In genomic region chr18:76252880-76253279, GRCh38 we compare ENCODE assay signal across 9 cellular contexts.
A peak's percentile ranks its signal among the peaks of the same experiment; 100 is the strongest.
DNase-seq lines count a peak whose midpoint lies in the region; ATAC-seq and TF ChIP-seq lines count a peak whose summit lies in the region.
"Had no signal": no experiment of that assay in that cellular context is flagged by ENCODE, and none has a peak within 500 bp of the region (broad histone marks: within the 10 kb centered on the region; RNA-seq: fewer than 3 reads in every experiment).

No MANE protein-coding gene starts in this region.

- TF ChIP-seq CTCF in choroid plexus epithelial cell (conservative IDR thresholded peaks at IDR 0.05; ENCODE audit: low read depth, low read length) = peak; percentile 49

- H3K4me1 Mint-ChIP-seq in activated CD4-positive, alpha-beta T cell treated with anti-CD3 and anti-CD28 coated beads, Interleukin-2, amount 10 ng/mL, durations not matched to agents 24 days and 14 days = no peaks in the 10 kb centered on the region
- H3K4me1 Mint-ChIP-seq in activated CD4-positive, alpha-beta T cell treated with anti-CD3 and anti-CD28 coated beads, Interleukin-2, amount 10 ng/mL, durations not matched to agents 7 days and 5 days = no peaks in the 10 kb centered on the region
- no peaks in the 10 kb centered on the region for H3K4me1 Mint-ChIP-seq in stimulated activated effector memory CD8-positive, alpha-beta T cell treated with anti-CD3 and anti-CD28 coated beads, Interleukin-12 subunit alpha, Interleukin-12 subunit beta, amount 100 ng/mL, for 72 hours

- no peak for ATAC-seq in GM18870 (IDR thresholded peaks at IDR 0.05; ENCODE audit: unreplicated experiment)
- no peak for ATAC-seq in stimulated activated effector memory CD8-positive, alpha-beta T cell treated with anti-CD3 and anti-CD28 coated beads, Interleukin-12 subunit alpha, Interleukin-12 subunit beta, amount 100 ng/mL, for 72 hours

- no peaks in the 10 kb centered on the region for H3K36me3 Mint-ChIP-seq in activated CD4-positive, alpha-beta T cell treated with anti-CD3 and anti-CD28 coated beads, Interleukin-2, amount 10 ng/mL, durations not matched to agents 24 days and 14 days (ENCODE audit: low read depth)
- no peaks in the 10 kb centered on the region for H3K36me3 Mint-ChIP-seq in activated CD4-positive, alpha-beta T cell treated with anti-CD3 and anti-CD28 coated beads, Interleukin-2, amount 10 ng/mL, durations not matched to agents 7 days and 5 days (ENCODE audit: low read depth)
- H3K36me3 Mint-ChIP-seq in stimulated activated effector memory CD8-positive, alpha-beta T cell treated with anti-CD3 and anti-CD28 coated beads, Interleukin-12 subunit alpha, Interleukin-12 subunit beta, amount 100 ng/mL, for 72 hours = no peaks in the 10 kb centered on the region
- H3K36me3 Mint-ChIP-seq: activated naive CD8-positive, alpha-beta T cell had no signal

- CTCF ChIA-PET in activated CD4-positive, alpha-beta T cell treated with anti-CD3 and anti-CD28 coated beads, Interleukin-2, amount 10 ng/mL, durations not matched to agents 7 days and 5 days (lab: Charles Lee) = no interaction called here

- no peak overlapping the region for H3K27ac Mint-ChIP-seq in activated CD4-positive, alpha-beta T cell treated with anti-CD3 and anti-CD28 coated beads, Interleukin-2, amount 10 ng/mL, durations not matched to agents 24 days and 14 days
- H3K27ac Mint-ChIP-seq in activated CD4-positive, alpha-beta T cell treated with anti-CD3 and anti-CD28 coated beads, Interleukin-2, amount 10 ng/mL, durations not matched to agents 7 days and 5 days = no peak overlapping the region
- no peak overlapping the region for H3K27ac Mint-ChIP-seq in stimulated activated effector memory CD8-positive, alpha-beta T cell treated with anti-CD3 and anti-CD28 coated beads, Interleukin-12 subunit alpha, Interleukin-12 subunit beta, amount 100 ng/mL, for 72 hours
- H3K27ac Mint-ChIP-seq: activated naive CD8-positive, alpha-beta T cell had no signal

- peaks cover 9% of the 10 kb centered on the region for H3K27me3 Mint-ChIP-seq in activated CD4-positive, alpha-beta T cell treated with anti-CD3 and anti-CD28 coated beads, Interleukin-2, amount 10 ng/mL, durations not matched to agents 24 days and 14 days
- H3K27me3 Mint-ChIP-seq in activated CD4-positive, alpha-beta T cell treated with anti-CD3 and anti-CD28 coated beads, Interleukin-2, amount 10 ng/mL, durations not matched to agents 7 days and 5 days = peaks cover 2% of the 10 kb centered on the region

- POLR2A ChIA-PET in activated CD4-positive, alpha-beta T cell treated with anti-CD3 and anti-CD28 coated beads, Interleukin-2, amount 10 ng/mL, durations not matched to agents 7 days and 5 days (lab: Charles Lee) = no interaction called here

- intact Hi-C loops in activated CD4-positive, alpha-beta T cell treated with anti-CD3 and anti-CD28 coated beads, Interleukin-2, amount 10 ng/mL, durations not matched to agents 24 days and 14 days (cut with micrococcal nuclease) = no loop called here

- H3K4me3 ChIP-seq in choroid plexus epithelial cell (ENCODE audit: low read depth, low read length) = no peak overlapping the region

- H3K9me3 Mint-ChIP-seq in activated CD4-positive, alpha-beta T cell treated with anti-CD3 and anti-CD28 coated beads, Interleukin-2, amount 10 ng/mL, durations not matched to agents 24 days and 14 days = no peaks in the 10 kb centered on the region
- no peaks in the 10 kb centered on the region for H3K9me3 Mint-ChIP-seq in activated CD4-positive, alpha-beta T cell treated with anti-CD3 and anti-CD28 coated beads, Interleukin-2, amount 10 ng/mL, durations not matched to agents 7 days and 5 days
- H3K9me3 Mint-ChIP-seq in stimulated activated effector memory CD8-positive, alpha-beta T cell treated with anti-CD3 and anti-CD28 coated beads, Interleukin-12 subunit alpha, Interleukin-12 subunit beta, amount 100 ng/mL, for 72 hours = no peaks in the 10 kb centered on the region

- DNase-seq in activated CD4-positive, alpha-beta T cell treated with anti-CD3 and anti-CD28 coated beads, Interleukin-2, amount 10 ng/mL, durations not matched to agents 24 days and 14 days = peak; percentile 34
- no peak for DNase-seq in activated CD4-positive, alpha-beta T cell treated with anti-CD3 and anti-CD28 coated beads, Interleukin-2, amount 10 ng/mL, durations not matched to agents 7 days and 5 days
- DNase-seq in NCI-H146 treated with DMSO at 0.1 percent for 48 hours (lab: John Stamatoyannopoulos, UW; ENCODE audit: unreplicated experiment) (peak; percentile 61), choroid plexus epithelial cell (ENCODE audit: low read depth) (peak; percentile 16), renal cortical epithelial cell (ENCODE audit: low read depth) (peak; percentile 19)
- DNase-seq in activated CD4-positive, CD25-positive, alpha-beta regulatory T cell (lab: John Stamatoyannopoulos, UW) = no peak
- no peak for DNase-seq in stimulated activated effector memory CD8-positive, alpha-beta T cell treated with anti-CD3 and anti-CD28 coated beads, Interleukin-12 subunit alpha, Interleukin-12 subunit beta, amount 100 ng/mL, for 72 hours (ENCODE audit: low spot score in 2 of 2)

- no peak overlapping the region for H3K4me3 Mint-ChIP-seq in activated CD4-positive, alpha-beta T cell treated with anti-CD3 and anti-CD28 coated beads, Interleukin-2, amount 10 ng/mL, durations not matched to agents 24 days and 14 days
- H3K4me3 Mint-ChIP-seq in activated CD4-positive, alpha-beta T cell treated with anti-CD3 and anti-CD28 coated beads, Interleukin-2, amount 10 ng/mL, durations not matched to agents 7 days and 5 days = no peak overlapping the region
- no peak overlapping the region for H3K4me3 Mint-ChIP-seq in stimulated activated effector memory CD8-positive, alpha-beta T cell treated with anti-CD3 and anti-CD28 coated beads, Interleukin-12 subunit alpha, Interleukin-12 subunit beta, amount 100 ng/mL, for 72 hours
- H3K4me3 Mint-ChIP-seq: activated naive CD8-positive, alpha-beta T cell had no signal

Comparison
In these comparisons a context has a peak if more than half of its experiments do, and no peak if none do; other contexts are left out.
1. DNase-seq: peak in activated CD4-positive, alpha-beta T cell treated with anti-CD3 and anti-CD28 coated beads, Interleukin-2, amount 10 ng/mL, durations not matched to agents 24 days and 14 days (single experiment), NCI-H146 treated with DMSO at 0.1 percent for 48 hours (single experiment), choroid plexus epithelial cell (single experiment) and renal cortical epithelial cell (single experiment); none in activated CD4-positive, alpha-beta T cell treated with anti-CD3 and anti-CD28 coated beads, Interleukin-2, amount 10 ng/mL, durations not matched to agents 7 days and 5 days (single experiment), activated CD4-positive, CD25-positive, alpha-beta regulatory T cell (0 of 4) and stimulated activated effector memory CD8-positive, alpha-beta T cell treated with anti-CD3 and anti-CD28 coated beads, Interleukin-12 subunit alpha, Interleukin-12 subunit beta, amount 100 ng/mL, for 72 hours (0 of 2).